In genomic region chr2:207711750-207712487, GRCh38 we compare ENCODE assay signal across 8 cellular contexts. TPM values are rescaled to one million over a fixed set of nuclear protein-coding genes. Genes with fewer than 3 reads are reported as not detected.
DNase-seq lines count a peak whose midpoint lies in the region; ATAC-seq and TF ChIP-seq lines count a peak whose summit lies in the region.

No MANE protein-coding gene starts in this region.

- peak overlapping the region; percentile 68 to 88 for H3K9ac ChIP-seq in liver (ENCODE audit: low read depth in 1 of 2, low read length in 2 of 2)

- peaks cover 3 to 18% (median 15%) of the 10 kb centered on the region in 4 donors for H3K4me1 ChIP-seq in liver (ENCODE audit: control insufficient read depth in 4 of 4, insufficient read depth in 4 of 4, low read length in 3 of 4)

- under 1% methylated on average over 67 of the region's 67 CpGs for WGBS in liver

- H3K4me3 ChIP-seq in WI38 (ENCODE audit: low read depth, low read length), result peak overlapping the region; percentile 92
- H3K4me3 ChIP-seq in liver (ENCODE audit: low read depth in 1 of 3, low read length in 3 of 3), result peak overlapping the region; percentile 80 to 83 (median 82)

- TF ChIP-seq CTCF in WI38 (IDR thresholded peaks at IDR 0.05; ENCODE audit: low read depth, low read length) (no peak), liver (IDR thresholded peaks at IDR 0.05; ENCODE audit: low read depth, low read length, missing input control) (no peak)

- no peak for TF ChIP-seq RAD21 in liver (IDR thresholded peaks at IDR 0.05)

- peak; percentile 55 for DNase-seq in EL
- DNase-seq in HuH-7 (ENCODE audit: low spot score), result peak; percentile 30
- peak; percentile 34 for DNase-seq in cerebellum (ENCODE audit: low spot score)
- peak in 2 of 3 donors; percentile 17 to 24 for DNase-seq in stimulated activated CD4-positive, alpha-beta T cell treated with anti-CD3 and anti-CD28 coated beads, TNF-alpha, amount 100 ng/mL, for 1 hour (ENCODE audit: low read depth in 3 of 3, low spot score in 1 of 3)
- DNase-seq in cerebellar nuclear complex (lab: John Stamatoyannopoulos, UW), result no peak

- no peaks in the 10 kb centered on the region for H3K36me3 ChIP-seq in liver (ENCODE audit: control insufficient read depth in 4 of 4, insufficient read depth in 3 of 4, low read depth in 1 of 4, low read length in 3 of 4)

- peak; percentile 33 for ATAC-seq in GM21528 (IDR thresholded peaks at IDR 0.05; ENCODE audit: low FRiP score, unreplicated experiment)

- H3K27ac ChIP-seq in liver (ENCODE audit: low read depth in 1 of 2, low read length in 2 of 2), result peak overlapping the region; percentile 69 to 84

- no peaks in the 10 kb centered on the region for H3K9me3 ChIP-seq in liver (ENCODE audit: control insufficient read depth in 4 of 4, low read length in 3 of 4)

- no peaks in the 10 kb centered on the region for H3K27me3 ChIP-seq in liver (ENCODE audit: control insufficient read depth in 4 of 4, insufficient read depth in 4 of 4, low read length in 3 of 4)

TF ChIP-seq in liver, 16 proteins besides CTCF, POLR2A, EP300 and RAD21:
- TF ChIP-seq GABPA (IDR thresholded peaks at IDR 0.05 in 1 of 2, conservative IDR thresholded peaks at IDR 0.05 in 1 of 2) (no peak), JUND (IDR thresholded peaks at IDR 0.05) (no peak), YY1 (IDR thresholded peaks at IDR 0.05) (no peak), TAF1 (conservative IDR thresholded peaks at IDR 0.05) (no peak), SP1 (IDR thresholded peaks at IDR 0.05) (no peak), FOXA1 (IDR thresholded peaks at IDR 0.05) (no peak), FOXA2 (IDR thresholded peaks at IDR 0.05) (no peak), HNF4A (conservative IDR thresholded peaks at IDR 0.05) (no peak), EGR1 (IDR thresholded peaks at IDR 0.05; ENCODE audit: low read depth in 2 of 2) (no peak), HNF4G (IDR thresholded peaks at IDR 0.05) (no peak), RXRA (IDR thresholded peaks at IDR 0.05) (no peak), NR2F2 (IDR thresholded peaks at IDR 0.05) (no peak)
- TF ChIP-seq, protein P1, sequence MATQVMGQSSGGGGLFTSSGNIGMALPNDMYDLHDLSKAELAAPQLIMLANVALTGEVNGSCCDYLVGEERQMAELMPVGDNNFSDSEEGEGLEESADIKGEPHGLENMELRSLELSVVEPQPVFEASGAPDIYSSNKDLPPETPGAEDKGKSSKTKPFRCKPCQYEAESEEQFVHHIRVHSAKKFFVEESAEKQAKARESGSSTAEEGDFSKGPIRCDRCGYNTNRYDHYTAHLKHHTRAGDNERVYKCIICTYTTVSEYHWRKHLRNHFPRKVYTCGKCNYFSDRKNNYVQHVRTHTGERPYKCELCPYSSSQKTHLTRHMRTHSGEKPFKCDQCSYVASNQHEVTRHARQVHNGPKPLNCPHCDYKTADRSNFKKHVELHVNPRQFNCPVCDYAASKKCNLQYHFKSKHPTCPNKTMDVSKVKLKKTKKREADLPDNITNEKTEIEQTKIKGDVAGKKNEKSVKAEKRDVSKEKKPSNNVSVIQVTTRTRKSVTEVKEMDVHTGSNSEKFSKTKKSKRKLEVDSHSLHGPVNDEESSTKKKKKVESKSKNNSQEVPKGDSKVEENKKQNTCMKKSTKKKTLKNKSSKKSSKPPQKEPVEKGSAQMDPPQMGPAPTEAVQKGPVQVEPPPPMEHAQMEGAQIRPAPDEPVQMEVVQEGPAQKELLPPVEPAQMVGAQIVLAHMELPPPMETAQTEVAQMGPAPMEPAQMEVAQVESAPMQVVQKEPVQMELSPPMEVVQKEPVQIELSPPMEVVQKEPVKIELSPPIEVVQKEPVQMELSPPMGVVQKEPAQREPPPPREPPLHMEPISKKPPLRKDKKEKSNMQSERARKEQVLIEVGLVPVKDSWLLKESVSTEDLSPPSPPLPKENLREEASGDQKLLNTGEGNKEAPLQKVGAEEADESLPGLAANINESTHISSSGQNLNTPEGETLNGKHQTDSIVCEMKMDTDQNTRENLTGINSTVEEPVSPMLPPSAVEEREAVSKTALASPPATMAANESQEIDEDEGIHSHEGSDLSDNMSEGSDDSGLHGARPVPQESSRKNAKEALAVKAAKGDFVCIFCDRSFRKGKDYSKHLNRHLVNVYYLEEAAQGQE (IDR thresholded peaks at IDR 0.05), result no peak
- TF ChIP-seq, protein P2, sequence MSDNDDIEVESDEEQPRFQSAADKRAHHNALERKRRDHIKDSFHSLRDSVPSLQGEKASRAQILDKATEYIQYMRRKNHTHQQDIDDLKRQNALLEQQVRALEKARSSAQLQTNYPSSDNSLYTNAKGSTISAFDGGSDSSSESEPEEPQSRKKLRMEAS (IDR thresholded peaks at IDR 0.05), result no peak
- TF ChIP-seq, protein P3, sequence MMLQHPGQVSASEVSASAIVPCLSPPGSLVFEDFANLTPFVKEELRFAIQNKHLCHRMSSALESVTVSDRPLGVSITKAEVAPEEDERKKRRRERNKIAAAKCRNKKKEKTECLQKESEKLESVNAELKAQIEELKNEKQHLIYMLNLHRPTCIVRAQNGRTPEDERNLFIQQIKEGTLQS (IDR thresholded peaks at IDR 0.05), result no peak
- TF ChIP-seq, protein P4, sequence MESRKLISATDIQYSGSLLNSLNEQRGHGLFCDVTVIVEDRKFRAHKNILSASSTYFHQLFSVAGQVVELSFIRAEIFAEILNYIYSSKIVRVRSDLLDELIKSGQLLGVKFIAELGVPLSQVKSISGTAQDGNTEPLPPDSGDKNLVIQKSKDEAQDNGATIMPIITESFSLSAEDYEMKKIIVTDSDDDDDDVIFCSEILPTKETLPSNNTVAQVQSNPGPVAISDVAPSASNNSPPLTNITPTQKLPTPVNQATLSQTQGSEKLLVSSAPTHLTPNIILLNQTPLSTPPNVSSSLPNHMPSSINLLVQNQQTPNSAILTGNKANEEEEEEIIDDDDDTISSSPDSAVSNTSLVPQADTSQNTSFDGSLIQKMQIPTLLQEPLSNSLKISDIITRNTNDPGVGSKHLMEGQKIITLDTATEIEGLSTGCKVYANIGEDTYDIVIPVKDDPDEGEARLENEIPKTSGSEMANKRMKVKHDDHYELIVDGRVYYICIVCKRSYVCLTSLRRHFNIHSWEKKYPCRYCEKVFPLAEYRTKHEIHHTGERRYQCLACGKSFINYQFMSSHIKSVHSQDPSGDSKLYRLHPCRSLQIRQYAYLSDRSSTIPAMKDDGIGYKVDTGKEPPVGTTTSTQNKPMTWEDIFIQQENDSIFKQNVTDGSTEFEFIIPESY (IDR thresholded peaks at IDR 0.05), result no peak

RNA-seq across cellular contexts. Expression of gene CCNYL1, which starts 0.5 kb away (rescaled TPM):
- total RNA-seq in cerebellum (19.0 TPM), liver (1 to 10 TPM; 7.6 to 8.8 TPM)
- 1 to 10 TPM; 5.8 to 9.3 TPM for polyA plus RNA-seq in liver

RNA-seq across cellular contexts. Expression of gene FZD5, which starts 57.8 kb away (rescaled TPM):
- total RNA-seq in cerebellum (0.64 TPM), liver (10 to 100 TPM; 31.0 to 31.1 TPM)
- 10 to 100 TPM; 14.7 to 23.1 TPM for polyA plus RNA-seq in liver

Comparison
In these comparisons a context has a peak if more than half of its experiments do, and no peak if none do; other contexts are left out.
1. DNase-seq: peak in EL (single experiment), HuH-7 (single experiment), cerebellum (single experiment) and stimulated activated CD4-positive, alpha-beta T cell treated with anti-CD3 and anti-CD28 coated beads, TNF-alpha, amount 100 ng/mL, for 1 hour (2 of 3); none in cerebellar nuclear complex (0 of 2).
2. RNA of gene FZD5, which starts 57.8 kb away (total RNA-seq): 31.0 to 31.1 TPM in liver; 0.64 TPM in cerebellum (single experiment); every median in the first group is over 10 times any median in the second.